In the genomic region with DNA sequence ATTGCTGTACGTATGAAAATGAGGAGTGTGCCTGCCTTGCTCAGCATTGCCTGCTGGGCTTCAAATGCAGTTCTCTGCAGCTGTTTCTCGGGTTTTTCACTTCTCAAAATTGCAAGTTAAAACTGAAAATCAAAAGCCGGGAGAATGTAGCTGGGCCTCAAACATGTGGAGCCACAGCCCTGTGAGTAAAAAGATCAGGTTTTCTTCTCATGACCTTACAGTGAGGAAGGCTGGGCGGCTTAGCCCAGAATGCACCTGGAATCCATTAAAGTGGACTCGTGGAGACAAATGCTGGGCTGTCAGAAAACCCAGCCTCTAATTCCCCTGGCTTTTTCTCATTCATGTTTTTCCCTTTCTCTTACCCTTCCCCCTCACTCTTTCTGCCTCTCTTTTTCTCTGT, we compare ENCODE assay signal across 9 cellular contexts. TPM values are rescaled to one million over a fixed set of nuclear protein-coding genes. Genes with fewer than 3 reads are reported as not detected.
A peak's percentile ranks its signal among the peaks of the same experiment; 100 is the strongest.
DNase-seq lines count a peak whose midpoint lies in the region; ATAC-seq, FAIRE-seq and TF ChIP-seq lines count a peak whose summit lies in the region.
"Had no signal": no experiment of that assay in that cellular context is flagged by ENCODE, and none has a peak within 500 bp of the region (broad histone marks: within the 10 kb centered on the region; RNA-seq: fewer than 3 reads in every experiment).

No MANE protein-coding gene starts in this region.

- peak overlapping the region; percentile 70 for H3K4me2 ChIP-seq in OCI-LY7 (ENCODE audit: low read length)

- peaks cover 47% of the 10 kb centered on the region for H3K4me1 ChIP-seq in OCI-LY7 (ENCODE audit: insufficient read depth, low read length, poor library complexity, severe bottlenecking)

- peak overlapping the region; percentile 71; the same call in 1 of the 2 replicates for H2AFZ ChIP-seq in OCI-LY7 (ENCODE audit: low read length)

- POLR2A ChIA-PET in OCI-LY7 (lab: Charles Lee), result interaction anchor here (0.5 to 2.6 kb wide), 6 partner anchors 10 to 167 kb away, joined by 3 to 15 read pairs (median 3); no protein-coding TSS in a partner anchor

- no peaks in the 10 kb centered on the region for H4K20me1 ChIP-seq in OCI-LY7 (ENCODE audit: insufficient read depth, low read length)

- FAIRE-seq in frontal cortex (lab: Jason Lieb, UNC), result no peak

- no peaks in the 10 kb centered on the region for H3K9me3 ChIP-seq in OCI-LY7 (ENCODE audit: low read length)

- H3K36me3 ChIP-seq in OCI-LY7 (ENCODE audit: insufficient read depth, low read length), result no peaks in the 10 kb centered on the region

- DNase-seq in OCI-LY7 (ENCODE audit: low spot score), result peak; percentile 89
- DNase-seq in medulla oblongata (ENCODE audit: extremely low spot score), result peak; percentile 67
- DNase-seq in 8988T, result no peak
- no peak for DNase-seq in cortex of kidney (lab: John Stamatoyannopoulos, UW)
- DNase-seq in frontal cortex (ENCODE audit: low spot score in 2 of 2), result no peak
- no peak for DNase-seq in activated T-cell treated with anti-CD3 and anti-CD28 coated beads for 4 hours

- H3K79me2 ChIP-seq in OCI-LY7 (ENCODE audit: insufficient read depth, low read depth, low read length), result no peaks in the 10 kb centered on the region

- H3K27ac ChIP-seq in OCI-LY7 (ENCODE audit: low read depth, low read length, poor library complexity, severe bottlenecking), result peak overlapping the region; percentile 92
- H3K27ac ChIP-seq: epithelial cell of prostate had no signal

- peak overlapping the region; percentile 52 for H3K4me3 ChIP-seq in OCI-LY7 (ENCODE audit: low read depth, low read length, poor library complexity, severe bottlenecking)

- H3K9me2 ChIP-seq in OCI-LY7 (ENCODE audit: insufficient read depth, low read length), result no peaks in the 10 kb centered on the region

- BruUV-seq in OCI-LY7 (replicated peaks; lab: Mats Ljungman, UMichigan), result no TSS peak

- intact Hi-C loops in OCI-LY7 (cut with micrococcal nuclease; ENCODE audit: unreplicated experiment), result loop anchor here (2.0 to 5.0 kb wide), 4 partner anchors 72 to 386 kb away; partner anchors contain the start of gene NT5DC1

- TF ChIP-seq CTCF in OCI-LY7 (conservative IDR thresholded peaks at IDR 0.05; ENCODE audit: low read length), result no peak

- peak; percentile 27 for TF ChIP-seq POLR2A in GM18505 (IDR thresholded peaks at IDR 0.05; ENCODE audit: borderline replicate concordance, extremely low read depth, insufficient read depth, insufficient read length)

- ATAC-seq in GM18505 (IDR thresholded peaks at IDR 0.05; ENCODE audit: unreplicated experiment) (peak; percentile 62), HG02610 (IDR thresholded peaks at IDR 0.05; ENCODE audit: unreplicated experiment) (peak; percentile 66)

- CTCF ChIA-PET in OCI-LY7 (lab: Charles Lee; ENCODE audit: unreplicated experiment), result no interaction called here

RNA-seq across cellular contexts. Expression of gene DSE, which starts 34.4 kb away (rescaled TPM):
- 3.9 and 5.3 TPM in 2 replicates for total RNA-seq in OCI-LY7 (2014; rRNA removed; shearing (Covaris generic))
- total RNA-seq in OCI-LY7 (2022), result 6.2 and 7.6 TPM in 2 replicates
- 20.4 TPM for total RNA-seq in frontal cortex

RNA-seq across cellular contexts. Expression of gene CALHM6, which starts 56.0 kb away (rescaled TPM):
- not detected in 2 replicates for total RNA-seq in OCI-LY7 (2014; rRNA removed; shearing (Covaris generic))
- total RNA-seq in OCI-LY7 (2022) (0.79 and 1.8 TPM in 2 replicates), frontal cortex (4.5 TPM)

Comparison
In these comparisons a context has a peak if more than half of its experiments do, and no peak if none do; other contexts are left out.
1. DNase-seq: peak in OCI-LY7 (single experiment) and medulla oblongata (single experiment); none in 8988T (single experiment), cortex of kidney (single experiment), frontal cortex (0 of 2) and activated T-cell treated with anti-CD3 and anti-CD28 coated beads for 4 hours (single experiment).